Comparison of ENCODE assay signal across 10 cellular contexts in genomic region chr3:130097096-130097495, GRCh38. TPM values are rescaled to one million over a fixed set of nuclear protein-coding genes. Genes with fewer than 3 reads are reported as not detected.
"Had no signal": no experiment of that assay in that cellular context is flagged by ENCODE, and none has a peak within 500 bp of the region (broad histone marks: within the 10 kb centered on the region; RNA-seq: fewer than 3 reads in every experiment).

No MANE protein-coding gene starts in this region.

RNA-seq across cellular contexts. Expression of gene ALG1L2, which starts 15.5 kb away (rescaled TPM):
- total RNA-seq: hepatocyte, kidney epithelial cell, left ventricle myocardium inferior, lower leg skin, myocyte, pulmonary artery endothelial cell, right atrium auricular region, subcutaneous adipose tissue, suprapubic skin, thoracic aorta had no signal
